1 cellular context compared by ENCODE assay signal in genomic region chr10:100101526-100102076, GRCh38.
TF ChIP-seq lines count a peak whose summit lies in the region.

No MANE protein-coding gene starts in this region.

TF ChIP-seq in HepG2, 621 proteins besides CTCF, POLR2A, EP300 and RAD21 (continued from another document and continues in another):
- TF ChIP-seq AKNA (CRISPR knock-in tag; IDR thresholded peaks at IDR 0.05; ENCODE audit: borderline replicate concordance), result no peak
- TF ChIP-seq YY1 (IDR thresholded peaks at IDR 0.05; ENCODE audit: insufficient read depth, insufficient replicate concordance, low read depth, low read length), result peak; percentile 54
- TF ChIP-seq ZNF597 (CRISPR knock-in tag; IDR thresholded peaks at IDR 0.05), result no peak
- TF ChIP-seq TBX2 (CRISPR knock-in tag; IDR thresholded peaks at IDR 0.05; ENCODE audit: borderline replicate concordance), result peak; percentile 98
- TF ChIP-seq ZNF142 (CRISPR knock-in tag; IDR thresholded peaks at IDR 0.05), result no peak; the same call in 1 of the 2 replicates
- TF ChIP-seq REST (IDR thresholded peaks at IDR 0.05; ENCODE audit: borderline replicate concordance in 1 of 2, low read depth in 1 of 2, low read length in 2 of 2), result peak in 1 of 2 experiments; percentile 65; a peak in 2 of 4 replicates
- TF ChIP-seq SALL2 (CRISPR knock-in tag; IDR thresholded peaks at IDR 0.05), result peak; percentile 86
- no peak for TF ChIP-seq SMAD9 (CRISPR knock-in tag; IDR thresholded peaks at IDR 0.05)
- TF ChIP-seq ZNF276 (CRISPR knock-in tag; IDR thresholded peaks at IDR 0.05; ENCODE audit: low read depth), result 0 out of 2 replicates have a peak, but pooled peaks have one; percentile 68
- TF ChIP-seq CHD2 (IDR thresholded peaks at IDR 0.05; ENCODE audit: low read depth, low read length), result no peak
- TF ChIP-seq TFDP1 (CRISPR knock-in tag; IDR thresholded peaks at IDR 0.05; ENCODE audit: borderline replicate concordance), result peak; percentile 54; the same call in 1 of the 2 replicates
- peak; percentile 97 for TF ChIP-seq MED1 (CRISPR knock-in tag; IDR thresholded peaks at IDR 0.05)
- TF ChIP-seq ZNF629 (CRISPR knock-in tag; conservative IDR thresholded peaks at IDR 0.05), result peak; percentile 57
- peak; percentile 98 for TF ChIP-seq KDM6A (CRISPR knock-in tag; IDR thresholded peaks at IDR 0.05; ENCODE audit: low read depth)
- 0 out of 2 replicates have a peak, but pooled peaks have one; percentile 26 for TF ChIP-seq TP53 (CRISPR knock-in tag; conservative IDR thresholded peaks at IDR 0.05)
- TF ChIP-seq LRRFIP1 (CRISPR knock-in tag; conservative IDR thresholded peaks at IDR 0.05), result no peak
- no peak for TF ChIP-seq ZNF784 (CRISPR knock-in tag; IDR thresholded peaks at IDR 0.05; ENCODE audit: borderline replicate concordance)
- TF ChIP-seq ZFP36L2 (CRISPR knock-in tag; IDR thresholded peaks at IDR 0.05), result no peak
- TF ChIP-seq TEAD2 (CRISPR knock-in tag; IDR thresholded peaks at IDR 0.05), result no peak
- peak; percentile 86 for TF ChIP-seq POGZ (CRISPR knock-in tag; IDR thresholded peaks at IDR 0.05)
- no peak for TF ChIP-seq RBM22 (optimal IDR thresholded peaks at IDR 0.05; ENCODE audit: low read length)
- peak; percentile 81; the same call in 1 of the 2 replicates for TF ChIP-seq ZNF644 (CRISPR knock-in tag; IDR thresholded peaks at IDR 0.05; ENCODE audit: low read depth)
- no peak for TF ChIP-seq MATR3 (CRISPR knock-in tag; IDR thresholded peaks at IDR 0.05)
- peak; percentile 68; the same call in 1 of the 2 replicates for TF ChIP-seq ZNF746 (CRISPR knock-in tag; IDR thresholded peaks at IDR 0.05)
- peak; percentile 90 for TF ChIP-seq ATF1 (CRISPR knock-in tag; IDR thresholded peaks at IDR 0.05)
- no peak for TF ChIP-seq ELF4 (CRISPR knock-in tag; IDR thresholded peaks at IDR 0.05; ENCODE audit: borderline replicate concordance)
- TF ChIP-seq YEATS4 (CRISPR knock-in tag; IDR thresholded peaks at IDR 0.05; ENCODE audit: borderline replicate concordance), result peak; percentile 91
- 0 out of 2 replicates have a peak, but pooled peaks have one; percentile 20 for TF ChIP-seq ZNF275 (CRISPR knock-in tag; IDR thresholded peaks at IDR 0.05; ENCODE audit: borderline replicate concordance)
- TF ChIP-seq ZNF788 (CRISPR knock-in tag; IDR thresholded peaks at IDR 0.05; ENCODE audit: borderline replicate concordance), result peak; percentile 73; the same call in 1 of the 2 replicates
- no peak for TF ChIP-seq POLR2AphosphoS2 (IDR thresholded peaks at IDR 0.05; ENCODE audit: low read depth, low read length)
- TF ChIP-seq NR1H2 (CRISPR knock-in tag; IDR thresholded peaks at IDR 0.05; ENCODE audit: borderline replicate concordance, low read depth), result no peak
- TF ChIP-seq SUZ12 (IDR thresholded peaks at IDR 0.05; ENCODE audit: low read depth, low read length), result no peak
